Comparison of ENCODE assay signal across 10 cellular contexts in the genomic region with DNA sequence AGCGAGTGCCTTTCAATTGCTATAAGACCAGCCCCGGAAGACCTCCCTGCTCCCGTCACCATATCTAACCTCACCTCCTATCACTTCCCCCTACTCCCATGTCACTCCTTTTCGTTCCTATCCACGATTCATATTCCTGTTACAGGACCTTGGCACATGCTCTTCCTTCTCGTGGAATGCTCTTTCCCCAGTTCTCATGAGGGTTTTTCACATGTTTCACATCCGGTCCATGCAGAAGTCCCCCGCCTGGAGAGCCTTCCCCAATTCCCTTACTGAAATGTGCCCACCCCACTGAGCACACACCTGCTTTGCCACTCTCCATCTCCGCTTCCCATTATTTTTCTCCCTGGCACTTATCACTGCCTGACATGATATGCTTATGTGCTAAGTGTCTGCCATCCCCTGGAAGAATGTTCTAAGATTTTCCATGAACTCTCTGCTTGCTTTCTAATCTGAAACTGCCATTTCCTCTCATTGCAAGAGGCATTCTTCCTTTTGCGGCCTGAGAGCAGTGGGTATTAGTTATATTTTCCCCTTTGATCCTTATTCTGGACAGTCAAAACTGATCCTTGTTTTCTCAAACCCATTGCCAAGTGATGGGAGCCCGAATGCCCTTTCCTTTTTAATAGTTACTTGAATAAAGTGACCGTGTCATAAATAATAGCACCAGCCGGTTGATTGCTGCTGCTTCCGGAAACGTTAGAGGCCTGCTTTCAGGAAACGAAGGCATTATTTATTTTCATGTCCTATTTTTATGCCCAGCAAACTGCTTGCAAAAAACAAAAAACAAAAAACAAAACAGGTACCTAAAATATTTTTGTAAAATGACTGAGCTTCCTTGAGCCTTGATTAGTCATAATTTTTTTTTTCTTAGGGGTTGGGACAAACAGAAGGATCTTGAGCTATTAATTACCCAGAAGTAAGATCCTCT.
DNase-seq lines count a peak whose midpoint lies in the region; ATAC-seq, FAIRE-seq and TF ChIP-seq lines count a peak whose summit lies in the region.
"Had no signal": no experiment of that assay in that cellular context is flagged by ENCODE, and none has a peak within 500 bp of the region (broad histone marks: within the 10 kb centered on the region; RNA-seq: fewer than 3 reads in every experiment).

No MANE protein-coding gene starts in this region.

- peak overlapping the region; percentile 31; the same call in 1 of the 2 replicates for H3K23ac ChIP-seq in IMR-90 (ENCODE audit: low read depth, low read length)

- FAIRE-seq in keratinocyte (lab: Jason Lieb, UNC) = peak; percentile 20

- H4K20me1 ChIP-seq in IMR-90 (ENCODE audit: insufficient read depth, low read length) (no peaks in the 10 kb centered on the region), keratinocyte (ENCODE audit: control insufficient read depth, extremely low read depth, insufficient read depth, low read length) (no peaks in the 10 kb centered on the region)

- in situ Hi-C loops in IMR-90 (cut with MboI; ENCODE audit: low sequenced_read_pairs) = no loop called here

- TF ChIP-seq RAD21 in IMR-90 (IDR thresholded peaks at IDR 0.05; ENCODE audit: low read length) = no peak

- POLR2A ChIA-PET in IMR-90 (lab: Charles Lee; ENCODE audit: unreplicated experiment) = no interaction called here

- no peaks in the 10 kb centered on the region; a peak in 1 of 4 replicates for H3K79me1 ChIP-seq in IMR-90 (ENCODE audit: low read depth in 1 of 2, low read length in 2 of 2)

- H2AK9ac ChIP-seq in IMR-90 (replicated peaks; ENCODE audit: low read depth, low read length, poor library complexity) = peak overlapping the region; percentile 20

- peak overlapping the region; percentile 32 to 64; a peak in 2 of 4 replicates for H4K8ac ChIP-seq in IMR-90 (ENCODE audit: low read depth in 2 of 2, low read length in 2 of 2)

- TF ChIP-seq CTCF in IMR-90 (conservative IDR thresholded peaks at IDR 0.05; ENCODE audit: low read depth, low read length) (no peak), ascending aorta (IDR thresholded peaks at IDR 0.05) (no peak), keratinocyte (optimal IDR thresholded peaks at IDR 0.05 in 1 of 3, IDR thresholded peaks at IDR 0.05 in 1 of 3, conservative IDR thresholded peaks at IDR 0.05 in 1 of 3; ENCODE audit: extremely low read depth in 1 of 3, insufficient read depth in 2 of 3, low read length in 3 of 3) (no peak)

- dilution Hi-C loops in IMR-90 (cut with HindIII; ENCODE audit: low sequenced_read_pairs, unreplicated experiment) (no loop called here), keratinocyte (cut with MboI; ENCODE audit: extremely low pct_ligation_motif_present, low sequenced_read_pairs) (no loop called here)

- H4K5ac ChIP-seq in IMR-90 (ENCODE audit: low read depth, low read length) = peak overlapping the region; percentile 33; the same call in 1 of the 2 replicates

- peak overlapping the region; percentile 71 for H4K91ac ChIP-seq in IMR-90 (ENCODE audit: insufficient read depth, low read depth, low read length)

- H3K14ac ChIP-seq in IMR-90 (replicated peaks; ENCODE audit: low read depth, low read length) = peak overlapping the region; percentile 58; the same call in 1 of the 2 replicates

- 100% methylated on average over 2 to 3 of the region's 16 CpGs for WGBS in IMR-90 (ENCODE audit: extremely low coverage in 2 of 2, insufficient read length in 1 of 2), 2 experiments

- no peaks in the 10 kb centered on the region for H3K79me2 ChIP-seq in keratinocyte (ENCODE audit: control insufficient read depth, insufficient read depth, low read length)

- peak overlapping the region; percentile 58 for H3K18ac ChIP-seq in IMR-90 (ENCODE audit: low read depth, low read length)

- peak overlapping the region; percentile 73 for H2BK20ac ChIP-seq in IMR-90 (ENCODE audit: low read depth, low read length)

- H2BK120ac ChIP-seq in IMR-90 (ENCODE audit: low read depth, low read length) = peak overlapping the region; percentile 84

- H3K4me3 ChIP-seq in IMR-90 (ENCODE audit: insufficient read depth, low read depth, low read length) (no peak overlapping the region), ascending aorta (no peak overlapping the region), keratinocyte (ENCODE audit: control insufficient read depth in 2 of 3, extremely low read depth in 1 of 3, insufficient read depth in 2 of 3, low read depth in 1 of 3, low read length in 3 of 3) (no peak overlapping the region), subcutaneous abdominal adipose tissue (ENCODE audit: low read depth in 1 of 5, low read length in 5 of 5) (no peak overlapping the region)

- H3K27ac ChIP-seq in IMR-90 (ENCODE audit: insufficient read depth, low read length) (peak overlapping the region; percentile 68), ascending aorta (peak overlapping the region; percentile 93 to 95), keratinocyte (ENCODE audit: control insufficient read depth, insufficient read depth, low read length) (peak overlapping the region; percentile 18), subcutaneous abdominal adipose tissue (ENCODE audit: low read depth, low read length) (peak overlapping the region; percentile 76)

- CTCF ChIA-PET in IMR-90 (lab: Yijun Ruan, JAX) = interaction anchor here (0.6 kb wide), 1 partner anchor 19 kb away, joined by 3 read pairs; no protein-coding TSS in a partner anchor

- BruUV-seq in IMR-90 (replicated peaks; lab: Mats Ljungman, UMichigan) = no TSS peak

- intact Hi-C loops in IMR-90 (cut with micrococcal nuclease) = no loop called here
- intact Hi-C loops in ascending aorta (cut with DNase I) = loop anchor here (5.0 kb wide), 1 partner anchor 130 kb away; a partner anchor contains a TSS

- peak overlapping the region; percentile 90 for H2AK5ac ChIP-seq in IMR-90 (ENCODE audit: low read depth, low read length)

- ATAC-seq in IMR-90 (ENCODE audit: low read depth) = peak; percentile 13; the same call in 1 of the 2 replicates
- ATAC-seq in HG02678 (IDR thresholded peaks at IDR 0.05; ENCODE audit: unreplicated experiment) = no peak
- no peak for ATAC-seq in HG02884 (IDR thresholded peaks at IDR 0.05; ENCODE audit: unreplicated experiment)

- peak overlapping the region; percentile 93 for H3K4ac ChIP-seq in IMR-90 (ENCODE audit: low read depth, low read length)

- H3K4me2 ChIP-seq in IMR-90 (ENCODE audit: low read depth, low read length) = no peak overlapping the region; the same call in 1 of the 2 replicates
- H3K4me2 ChIP-seq in keratinocyte (ENCODE audit: control insufficient read depth, extremely low read depth, insufficient read depth, low read depth, low read length) = peak overlapping the region; percentile 42

- H2AFZ ChIP-seq in IMR-90 (replicated peaks; ENCODE audit: low read length, poor library complexity) = no peak overlapping the region
- no peak overlapping the region for H2AFZ ChIP-seq in keratinocyte (ENCODE audit: control insufficient read depth, low read length)

- TF ChIP-seq POLR2A in IMR-90 (IDR thresholded peaks at IDR 0.05; ENCODE audit: low read depth, low read length) = no peak

- H3K4me1 ChIP-seq in IMR-90 (ENCODE audit: control insufficient read depth, insufficient read depth, low read length) = peaks cover 7% of the 10 kb centered on the region; the same call in 1 of the 2 replicates
- peaks cover 19 to 67% of the 10 kb centered on the region in 2 donors for H3K4me1 ChIP-seq in ascending aorta
- H3K4me1 ChIP-seq in keratinocyte (ENCODE audit: control insufficient read depth, extremely low read depth, insufficient read depth, low read length) = peaks cover 32% of the 10 kb centered on the region
- H3K4me1 ChIP-seq in subcutaneous abdominal adipose tissue (ENCODE audit: control insufficient read depth in 5 of 5, insufficient read depth in 5 of 5, low read length in 5 of 5) = peaks cover 0 to 52% (median 10%) of the 10 kb centered on the region in 5 donors

- H3K9me3 ChIP-seq in IMR-90 (ENCODE audit: control insufficient read depth, insufficient read depth, low read length) (no peaks in the 10 kb centered on the region), ascending aorta (no peaks in the 10 kb centered on the region), keratinocyte (ENCODE audit: control insufficient read depth, low read depth, low read length) (no peaks in the 10 kb centered on the region), subcutaneous abdominal adipose tissue (ENCODE audit: control insufficient read depth in 5 of 5, low read length in 5 of 5) (peaks cover 0 to 4% (median 0%) of the 10 kb centered on the region in 5 donors)

- H3K9ac ChIP-seq in IMR-90 (ENCODE audit: low read depth, low read length) (no peak overlapping the region), keratinocyte (ENCODE audit: control insufficient read depth, extremely low read depth, insufficient read depth, low read length) (no peak overlapping the region), subcutaneous abdominal adipose tissue (ENCODE audit: low read length in 5 of 5) (no peak overlapping the region)

- H2BK15ac ChIP-seq in IMR-90 (ENCODE audit: low read depth, low read length) = peak overlapping the region; percentile 72; the same call in 2 of the 3 replicates

- H3K27me3 ChIP-seq in IMR-90 (ENCODE audit: control insufficient read depth, insufficient read depth, low read length) = no peaks in the 10 kb centered on the region
- H3K27me3 ChIP-seq in ascending aorta = no peaks in the 10 kb centered on the region
- no peaks in the 10 kb centered on the region for H3K27me3 ChIP-seq in keratinocyte (ENCODE audit: control insufficient read depth, extremely low read depth, insufficient read depth, low read length)
- H3K27me3 ChIP-seq in subcutaneous abdominal adipose tissue (ENCODE audit: control insufficient read depth in 5 of 5, insufficient read depth in 4 of 5, low read length in 5 of 5) = no peaks in the 10 kb centered on the region

- DNase-seq in IMR-90 (no peak), ascending aorta (ENCODE audit: low spot score in 2 of 2) (peak in 1 of 2 donors; percentile 64), keratinocyte (ENCODE audit: low read depth, low spot score) (no peak), SIG-M5 (lab: John Stamatoyannopoulos, UW) (no peak)
- DNase-seq: activated T-cell treated with anti-CD3 and anti-CD28 coated beads, Interleukin-2, amount 50 U/mL, for 72 hours; NCI-H774; nucleus accumbens had no signal

- no peaks in the 10 kb centered on the region for H3K36me3 ChIP-seq in IMR-90 (ENCODE audit: control insufficient read depth, insufficient read depth, low read length)
- no peaks in the 10 kb centered on the region for H3K36me3 ChIP-seq in ascending aorta
- H3K36me3 ChIP-seq in keratinocyte (ENCODE audit: control insufficient read depth in 2 of 2, extremely low read depth in 1 of 2, insufficient read depth in 2 of 2, low read length in 2 of 2) = no peaks in the 10 kb centered on the region
- no peaks in the 10 kb centered on the region for H3K36me3 ChIP-seq in subcutaneous abdominal adipose tissue (ENCODE audit: control insufficient read depth in 5 of 5, insufficient read depth in 5 of 5, low read length in 5 of 5)

- no peak overlapping the region for H3K56ac ChIP-seq in IMR-90 (ENCODE audit: extremely low read depth, insufficient read depth, low read length)

- H2BK5ac ChIP-seq in IMR-90 (ENCODE audit: low read depth, low read length, poor library complexity, severe bottlenecking) = peak overlapping the region; percentile 75

- H3K9me1 ChIP-seq in IMR-90 (ENCODE audit: insufficient read depth, low read length) (peaks cover 29% of the 10 kb centered on the region; the same call in 1 of the 2 replicates), keratinocyte (ENCODE audit: control insufficient read depth, extremely low read depth, insufficient read depth, low read length) (no peaks in the 10 kb centered on the region)

Comparison
In these comparisons a context has a peak if more than half of its experiments do, and no peak if none do; other contexts are left out.
1. H3K27ac ChIP-seq: peak in every context shown above with its lines; median percentile 94 in ascending aorta; 76 in subcutaneous abdominal adipose tissue; 68 in IMR-90; 18 in keratinocyte.